Comparison of ENCODE assay signal across 27 cellular contexts in the genomic region with DNA sequence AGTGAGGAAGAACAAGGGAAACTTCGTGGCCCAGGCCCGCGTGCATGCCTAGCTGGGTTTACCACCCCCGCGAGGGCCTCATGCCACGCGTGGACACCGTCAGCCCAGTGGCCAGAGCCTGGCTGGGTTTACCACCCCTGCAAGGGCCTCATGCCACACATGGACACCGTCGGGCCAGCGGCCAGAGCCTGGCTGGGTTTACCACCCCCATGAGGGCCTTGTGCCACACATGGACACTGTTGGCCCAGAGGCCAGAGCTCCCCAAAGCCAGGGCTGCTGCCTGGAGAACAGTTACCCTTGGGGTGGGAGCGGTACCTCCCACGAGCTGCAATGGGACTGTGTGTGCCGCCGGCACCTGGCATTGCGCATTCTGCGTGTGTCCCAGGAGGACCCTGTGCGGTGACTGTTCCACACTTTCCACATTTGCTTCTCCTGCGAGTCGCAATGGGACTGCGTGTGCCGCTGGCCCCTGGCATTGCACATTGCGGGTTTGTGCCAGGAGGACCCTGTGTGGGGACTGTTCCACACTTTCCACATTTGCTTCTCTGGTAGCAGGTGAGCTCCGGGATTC.
DNase-seq lines count a peak whose midpoint lies in the region; ATAC-seq, FAIRE-seq and TF ChIP-seq lines count a peak whose summit lies in the region.
"Had no signal": no experiment of that assay in that cellular context is flagged by ENCODE, and none has a peak within 500 bp of the region (broad histone marks: within the 10 kb centered on the region; RNA-seq: fewer than 3 reads in every experiment).

No MANE protein-coding gene starts in this region.

- FAIRE-seq in HepG2 (lab: Jason Lieb, UNC): no peak
- FAIRE-seq: endothelial cell of umbilical vein had no signal

- no peak overlapping the region for H3K27ac Mint-ChIP-seq in endodermal cell
- H3K27ac Mint-ChIP-seq in osteocyte (ENCODE audit: unreplicated experiment): no peak overlapping the region
- H3K27ac Mint-ChIP-seq: activated CD4-positive, alpha-beta memory T cell treated with anti-CD3 and anti-CD28 coated beads, Interleukin-2, amount 10 ng/mL, durations not matched to agents 7 days and 5 days; T-helper 17 cell had no signal

- no TSS peak for BruUV-seq in HepG2 (replicated peaks; lab: Mats Ljungman, UMichigan)

- no peak for TF ChIP-seq CTCF in right lobe of liver (IDR thresholded peaks at IDR 0.05)
- TF ChIP-seq CTCF in HepG2 (CRISPR knock-in tag; IDR thresholded peaks at IDR 0.05): no peak
- no peak for TF ChIP-seq CTCF in endodermal cell (conservative IDR thresholded peaks at IDR 0.05)
- TF ChIP-seq CTCF in osteocyte (IDR thresholded peaks at IDR 0.05): no peak
- TF ChIP-seq CTCF in brain microvascular endothelial cell (IDR thresholded peaks at IDR 0.05; ENCODE audit: low read depth, low read length, missing control alignments): no peak

- H3K27me3 Mint-ChIP-seq in endodermal cell (ENCODE audit: insufficient read depth): no peaks in the 10 kb centered on the region
- peaks cover under 1% of the 10 kb centered on the region for H3K27me3 Mint-ChIP-seq in osteocyte (ENCODE audit: unreplicated experiment)
- H3K27me3 Mint-ChIP-seq: activated CD4-positive, alpha-beta memory T cell treated with anti-CD3 and anti-CD28 coated beads, Interleukin-2, amount 10 ng/mL, durations not matched to agents 7 days and 5 days had no signal

- TF ChIP-seq EP300 in HepG2 (IDR thresholded peaks at IDR 0.05; ENCODE audit: low read depth in 2 of 2, low read length in 2 of 2) (no peak), HepG2 (CRISPR knock-in tag; IDR thresholded peaks at IDR 0.05; ENCODE audit: borderline replicate concordance) (no peak)

- DNase-seq in right lobe of liver: peak; percentile 11 to 34 (median 24)
- DNase-seq in HepG2 (ENCODE audit: low spot score): no peak
- DNase-seq in endodermal cell: peak; percentile 32
- DNase-seq in osteocyte (ENCODE audit: extremely low spot score, unreplicated experiment): peak; percentile 80
- DNase-seq in NCI-H2171 treated with DMSO at 0.1 percent for 48 hours (lab: John Stamatoyannopoulos, UW): no peak
- no peak for DNase-seq in brain microvascular endothelial cell
- DNase-seq: activated CD4-positive, alpha-beta memory T cell treated with anti-CD3 and anti-CD28 coated beads, Interleukin-2, amount 10 ng/mL, durations not matched to agents 7 days and 5 days; activated T-cell treated with anti-CD3 and anti-CD28 coated beads, Interleukin-2, amount 50 U/mL, for 48 hours; cortex of kidney; DMS79 treated with DMSO at 0.1 percent for 48 hours; NCI-H1048; NCI-H1930; NCI-H446; NK-92 treated with Interleukin-12 subunit alpha and Interleukin-12 subunit beta, amount 100 ng/mL, for 24 hours; stimulated activated CD4-positive, alpha-beta T cell treated with anti-CD3 and anti-CD28 coated beads, Interleukin-2, amount 100 ng/mL, for 48 hours; stimulated activated naive CD8-positive, alpha-beta T cell treated with anti-CD3 and anti-CD28 coated beads, Interleukin-15, Interleukin-2, amounts not matched to agents 100 U/mL and 50 U/mL, for 24 hours; T-helper 17 cell had no signal

- H3K4me1 Mint-ChIP-seq in endodermal cell: peaks cover 4% of the 10 kb centered on the region
- peaks cover 10% of the 10 kb centered on the region for H3K4me1 Mint-ChIP-seq in osteocyte (ENCODE audit: unreplicated experiment)
- H3K4me1 Mint-ChIP-seq: T-helper 17 cell had no signal

- peaks cover 27% of the 10 kb centered on the region for H3K9me3 Mint-ChIP-seq in endodermal cell
- peaks cover 16% of the 10 kb centered on the region for H3K9me3 Mint-ChIP-seq in osteocyte (ENCODE audit: unreplicated experiment)

- intact Hi-C loops in right lobe of liver (cut with DNase I): no loop called here
- intact Hi-C loops in HepG2 (cut with micrococcal nuclease; ENCODE audit: unreplicated experiment): no loop called here

- H3K36me3 Mint-ChIP-seq in endodermal cell (ENCODE audit: low read depth) (no peaks in the 10 kb centered on the region), osteocyte (ENCODE audit: unreplicated experiment) (peaks cover 4% of the 10 kb centered on the region)

- CTCF ChIA-PET in HepG2 (lab: Yijun Ruan, JAX; ENCODE audit: low intra/inter-chr PET ratio, low total read pairs): no interaction called here

- TF ChIP-seq POLR2A in right lobe of liver (IDR thresholded peaks at IDR 0.05) (no peak), HepG2 (IDR thresholded peaks at IDR 0.05; ENCODE audit: insufficient read depth in 1 of 2, low read depth in 2 of 2, low read length in 2 of 2) (no peak)

- H3K36me3 ChIP-seq in right lobe of liver (no peaks in the 10 kb centered on the region), HepG2 (replicated peaks in 1 of 2; ENCODE audit: control insufficient read depth in 1 of 2, insufficient read depth in 2 of 2, low read length in 2 of 2) (no peaks in the 10 kb centered on the region), endodermal cell (ENCODE audit: control insufficient read depth, insufficient read depth, low read length) (no peaks in the 10 kb centered on the region), brain microvascular endothelial cell (replicated peaks) (no peaks in the 10 kb centered on the region)
- H3K36me3 ChIP-seq: tibial artery had no signal

- no peak for TF ChIP-seq RAD21 in HepG2 (CRISPR knock-in tag; IDR thresholded peaks at IDR 0.05)

- H3K79me2 ChIP-seq in HepG2 (ENCODE audit: insufficient read depth, low read length): no peaks in the 10 kb centered on the region
- H3K79me2 ChIP-seq: parathyroid adenoma had no signal

- no peak for ATAC-seq in right lobe of liver
- no peak for ATAC-seq in HepG2
- no peak for ATAC-seq in GM21390 (IDR thresholded peaks at IDR 0.05; ENCODE audit: unreplicated experiment)
- ATAC-seq: body of pancreas; HCT116; Panc1; stimulated activated naive CD8-positive, alpha-beta T cell treated with anti-CD3 and anti-CD28 coated beads, Interleukin-15, Interleukin-2, amounts not matched to agents 100 U/mL and 50 U/mL, for 24 hours; T-helper 17 cell had no signal

- H3K27ac ChIP-seq in right lobe of liver (no peak overlapping the region), HepG2 (ENCODE audit: extremely low read length, insufficient read depth, low read length) (no peak overlapping the region), endodermal cell (ENCODE audit: low read depth, low read length) (no peak overlapping the region), brain microvascular endothelial cell (no peak overlapping the region)
- H3K27ac ChIP-seq: body of pancreas, parathyroid adenoma, tibial artery, VCaP had no signal

- no peak overlapping the region for H3K4me2 ChIP-seq in HepG2 (ENCODE audit: low read depth, low read length)

- no peak overlapping the region for H3K9ac ChIP-seq in HepG2 (ENCODE audit: insufficient read depth, low read depth, low read length)
- no peak overlapping the region for H3K9ac ChIP-seq in endodermal cell (ENCODE audit: extremely low read depth, low read length, poor library complexity, severe bottlenecking)
- H3K9ac ChIP-seq: parathyroid adenoma had no signal

- in situ Hi-C loops in HepG2 (cut with HindIII; ENCODE audit: extremely low pct_ligation_motif_present, low pct_unique_long_range_greater_than_20kb): no loop called here
- in situ Hi-C loops in brain microvascular endothelial cell (cut with HindIII; ENCODE audit: low pct_ligation_motif_present, low sequenced_read_pairs): no loop called here

- whole genome bisulfite sequencing in right lobe of liver (ENCODE audit: insufficient coverage, low coverage, low lambda C conversion rate, missing lambda C conversion rate): 88% methylated on average over 10 of the region's 24 CpGs
- WGBS in HepG2 (ENCODE audit: low lambda C conversion rate): 50% methylated on average over 7 of the region's 24 CpGs
- WGBS in endodermal cell (ENCODE audit: insufficient coverage in 1 of 2, insufficient read length in 1 of 2), 2 experiments: 91 to 93% methylated on average over 21 to 24 of the region's 24 CpGs

- POLR2A ChIA-PET in HepG2 (lab: Yijun Ruan, JAX): no interaction called here

- H3K27me3 ChIP-seq in right lobe of liver (no peaks in the 10 kb centered on the region), HepG2 (ENCODE audit: control insufficient read depth in 1 of 2, insufficient read depth in 2 of 2, low read length in 2 of 2) (peaks cover 4 to 30% of the 10 kb centered on the region in 2 experiments; a peak in 4 of 5 replicates), endodermal cell (ENCODE audit: control insufficient read depth, insufficient read depth, low read length, poor library complexity, severe bottlenecking) (no peaks in the 10 kb centered on the region), brain microvascular endothelial cell (replicated peaks) (no peaks in the 10 kb centered on the region)
- H3K27me3 ChIP-seq: body of pancreas, tibial artery had no signal

- H3K4me1 ChIP-seq in right lobe of liver: no peaks in the 10 kb centered on the region
- H3K4me1 ChIP-seq in HepG2 (ENCODE audit: insufficient read depth, low read length): peaks cover 10% of the 10 kb centered on the region
- no peaks in the 10 kb centered on the region for H3K4me1 ChIP-seq in endodermal cell (ENCODE audit: control insufficient read depth, insufficient read depth, low read length)
- H3K4me1 ChIP-seq: parathyroid adenoma had no signal

- H2AFZ ChIP-seq in HepG2 (ENCODE audit: low read length): no peak overlapping the region
- H2AFZ ChIP-seq: parathyroid adenoma had no signal

- no peak overlapping the region for H3K4me3 ChIP-seq in right lobe of liver
- H3K4me3 ChIP-seq in HepG2 (replicated peaks in 1 of 3; ENCODE audit: insufficient read depth in 1 of 3, low read depth in 2 of 3, low read length in 3 of 3): no peak overlapping the region
- H3K4me3 ChIP-seq in endodermal cell (ENCODE audit: low read length): no peak overlapping the region
- H3K4me3 ChIP-seq in brain microvascular endothelial cell (ENCODE audit: low read depth, low read length): no peak overlapping the region
- H3K4me3 ChIP-seq: body of pancreas, lung, skin epidermis, tibial artery had no signal

- no peak overlapping the region for H3K4me3 Mint-ChIP-seq in endodermal cell
- no peak overlapping the region for H3K4me3 Mint-ChIP-seq in osteocyte (ENCODE audit: unreplicated experiment)
- H3K4me3 Mint-ChIP-seq: activated CD4-positive, alpha-beta memory T cell treated with anti-CD3 and anti-CD28 coated beads, Interleukin-2, amount 10 ng/mL, durations not matched to agents 7 days and 5 days; T-helper 17 cell had no signal

- no peaks in the 10 kb centered on the region for H4K20me1 ChIP-seq in HepG2 (ENCODE audit: insufficient read depth, low read length)

- no peaks in the 10 kb centered on the region for H3K9me3 ChIP-seq in right lobe of liver
- peaks cover 18% of the 10 kb centered on the region for H3K9me3 ChIP-seq in HepG2 (ENCODE audit: low read length)
- H3K9me3 ChIP-seq in endodermal cell (ENCODE audit: control insufficient read depth, low read length): peaks cover 12% of the 10 kb centered on the region

TF ChIP-seq in HepG2, 621 proteins besides CTCF, POLR2A, EP300 and RAD21 (continues in another document):
- TF ChIP-seq ZFP82 (CRISPR knock-in tag; IDR thresholded peaks at IDR 0.05; ENCODE audit: borderline replicate concordance) (no peak), ZNF782 (CRISPR knock-in tag; IDR thresholded peaks at IDR 0.05; ENCODE audit: borderline replicate concordance) (no peak), ZFY (CRISPR knock-in tag; IDR thresholded peaks at IDR 0.05) (no peak), SAP130 (CRISPR knock-in tag; IDR thresholded peaks at IDR 0.05; ENCODE audit: low read depth) (no peak), ZNF564 (CRISPR knock-in tag; IDR thresholded peaks at IDR 0.05) (no peak)

Comparison
In these comparisons a context has a peak if more than half of its experiments do, and no peak if none do; other contexts are left out.
1. DNase-seq: peak in right lobe of liver (3 of 3), endodermal cell (single experiment) and osteocyte (single experiment); none in HepG2 (single experiment), NCI-H2171 treated with DMSO at 0.1 percent for 48 hours (single experiment) and brain microvascular endothelial cell (single experiment).